15 cellular contexts compared by ENCODE assay signal in genomic region chr4:86946868-86947493, GRCh38. TPM values are rescaled to one million over a fixed set of nuclear protein-coding genes. Genes with fewer than 3 reads are reported as not detected.
DNase-seq lines count a peak whose midpoint lies in the region; ATAC-seq and TF ChIP-seq lines count a peak whose summit lies in the region.
"Had no signal": no experiment of that assay in that cellular context is flagged by ENCODE, and none has a peak within 500 bp of the region (broad histone marks: within the 10 kb centered on the region; RNA-seq: fewer than 3 reads in every experiment).

No MANE protein-coding gene starts in this region.

- H2AFZ ChIP-seq in OCI-LY1 (ENCODE audit: low read length), result no peak overlapping the region

- no peaks in the 10 kb centered on the region for H3K79me2 ChIP-seq in OCI-LY1 (ENCODE audit: insufficient read depth, low read length)

- no peaks in the 10 kb centered on the region for H3K9me2 ChIP-seq in OCI-LY1 (ENCODE audit: low read depth, low read length)

- H3K36me3 ChIP-seq in CD8-positive, alpha-beta T cell (ENCODE audit: insufficient read depth, low read length), result no peaks in the 10 kb centered on the region
- no peaks in the 10 kb centered on the region for H3K36me3 ChIP-seq in OCI-LY1 (ENCODE audit: insufficient read depth, low read length)
- H3K36me3 ChIP-seq in brain microvascular endothelial cell (replicated peaks), result no peaks in the 10 kb centered on the region
- H3K36me3 ChIP-seq: adrenal gland had no signal

- H3K4me3 ChIP-seq in CD8-positive, alpha-beta T cell (ENCODE audit: low read depth, low read length), result no peak overlapping the region
- H3K4me3 ChIP-seq in OCI-LY1 (ENCODE audit: low read depth, low read length, poor library complexity, severe bottlenecking) (no peak overlapping the region), brain microvascular endothelial cell (ENCODE audit: low read depth, low read length) (no peak overlapping the region)
- H3K4me3 ChIP-seq: adrenal gland had no signal

- no peak for ATAC-seq in CD8-positive, alpha-beta T cell
- ATAC-seq in GM18909 (IDR thresholded peaks at IDR 0.05; ENCODE audit: poor library complexity, unreplicated experiment) (peak; percentile 16), GM21526 (IDR thresholded peaks at IDR 0.05; ENCODE audit: low FRiP score, unreplicated experiment) (no peak)
- ATAC-seq: HCT116; left lobe of liver; stimulated activated memory B cell treated with anti-CD40 and anti-IgM and Interleukin-4, amounts not matched to agents 10 μg/mL and 1 μg/mL and 100 μg/mL, for 72 hours had no signal

- peaks cover 14% of the 10 kb centered on the region for H3K4me1 ChIP-seq in CD8-positive, alpha-beta T cell (ENCODE audit: insufficient read depth, low read length)
- H3K4me1 ChIP-seq in OCI-LY1 (ENCODE audit: insufficient read depth, low read length, severe bottlenecking), result peaks cover 59% of the 10 kb centered on the region

- no peaks in the 10 kb centered on the region for H4K20me1 ChIP-seq in OCI-LY1 (ENCODE audit: insufficient read depth, low read length)

- in situ Hi-C loops in brain microvascular endothelial cell (cut with HindIII; ENCODE audit: low pct_ligation_motif_present, low sequenced_read_pairs), result loop anchor here (25.0 kb wide), 1 partner anchor 165 kb away; no protein-coding TSS in a partner anchor

- CTCF ChIA-PET in CD8-positive, alpha-beta T cell (lab: Charles Lee), result interaction anchor here (1.3 kb wide), 1 partner anchor 12 kb away, joined by 4 read pairs; the partner anchor contains the start of gene AFF1

- H3K9me3 ChIP-seq in CD8-positive, alpha-beta T cell (ENCODE audit: low read length), result no peaks in the 10 kb centered on the region
- H3K9me3 ChIP-seq in OCI-LY1 (ENCODE audit: low read length), result no peaks in the 10 kb centered on the region
- H3K9me3 ChIP-seq: adrenal gland had no signal

- intact Hi-C loops in CD8-positive, alpha-beta T cell (cut with DNase I, micrococcal nuclease), result no loop called here

- no peak overlapping the region for H3K4me3 Mint-ChIP-seq in CD8-positive, alpha-beta T cell
- H3K4me3 Mint-ChIP-seq in immature natural killer cell (peak overlapping the region in 3 of 5 donors; percentile 2 to 23 (median 22)), chondrocyte (ENCODE audit: unreplicated experiment) (no peak overlapping the region)
- H3K4me3 Mint-ChIP-seq: stimulated activated memory B cell treated with anti-CD40 and anti-IgM and Interleukin-4, amounts not matched to agents 10 μg/mL and 1 μg/mL and 100 μg/mL, for 72 hours had no signal

- no peaks in the 10 kb centered on the region for H3K27me3 ChIP-seq in CD8-positive, alpha-beta T cell (ENCODE audit: insufficient read depth, low read length)
- H3K27me3 ChIP-seq in OCI-LY1 (ENCODE audit: insufficient read depth, low read length), result no peaks in the 10 kb centered on the region
- no peaks in the 10 kb centered on the region for H3K27me3 ChIP-seq in brain microvascular endothelial cell (replicated peaks)
- H3K27me3 ChIP-seq: adrenal gland had no signal

- no peaks in the 10 kb centered on the region for H3F3A ChIP-seq in OCI-LY1 (ENCODE audit: insufficient read depth, low read length)

- no peaks in the 10 kb centered on the region for H3K27me3 Mint-ChIP-seq in CD8-positive, alpha-beta T cell (ENCODE audit: low read depth)
- H3K27me3 Mint-ChIP-seq in immature natural killer cell (ENCODE audit: low read depth in 3 of 3) (no peaks in the 10 kb centered on the region), chondrocyte (ENCODE audit: low read depth) (no peaks in the 10 kb centered on the region)
- H3K27me3 Mint-ChIP-seq: stimulated activated memory B cell treated with anti-CD40 and anti-IgM and Interleukin-4, amounts not matched to agents 10 μg/mL and 1 μg/mL and 100 μg/mL, for 72 hours had no signal

- H3K4me1 Mint-ChIP-seq in CD8-positive, alpha-beta T cell (ENCODE audit: low read depth), result peaks cover 55% of the 10 kb centered on the region
- peaks cover 38 to 67% of the 10 kb centered on the region in 2 donors for H3K4me1 Mint-ChIP-seq in immature natural killer cell
- H3K4me1 Mint-ChIP-seq in chondrocyte (ENCODE audit: low read depth), result peaks cover 18% of the 10 kb centered on the region

- H3K27ac ChIP-seq in CD8-positive, alpha-beta T cell (ENCODE audit: low read depth, low read length), result no peak overlapping the region
- H3K27ac ChIP-seq in OCI-LY1 (ENCODE audit: low read depth, low read length, poor library complexity, severe bottlenecking) (peak overlapping the region; percentile 53), brain microvascular endothelial cell (no peak overlapping the region)
- H3K27ac ChIP-seq: adrenal gland had no signal

- POLR2A ChIA-PET in CD8-positive, alpha-beta T cell (lab: Charles Lee), result interaction anchor here (1.0 kb wide), 1 partner anchor 11 kb away, joined by 6 read pairs; no protein-coding TSS in a partner anchor

- DNase-seq in CD8-positive, alpha-beta T cell, result no peak
- no peak for DNase-seq in immature natural killer cell
- DNase-seq in brain microvascular endothelial cell, result no peak
- no peak for DNase-seq in chondrocyte (ENCODE audit: low spot score)
- no peak for DNase-seq in GM03348 (ENCODE audit: low spot score)
- DNase-seq: activated CD4-positive, CD25-positive, alpha-beta regulatory T cell treated with anti-CD3 and anti-CD28 coated beads, Interleukin-2, amount 50 U/mL, for 72 hours; adrenal gland; AML-193; head of caudate nucleus had no signal

- no peak overlapping the region for H3K9ac ChIP-seq in OCI-LY1 (ENCODE audit: low read length)

- H3K9me3 Mint-ChIP-seq in CD8-positive, alpha-beta T cell, result no peaks in the 10 kb centered on the region
- H3K9me3 Mint-ChIP-seq in immature natural killer cell, result no peaks in the 10 kb centered on the region
- no peaks in the 10 kb centered on the region for H3K9me3 Mint-ChIP-seq in chondrocyte (ENCODE audit: low read depth)
- H3K9me3 Mint-ChIP-seq: stimulated activated memory B cell treated with anti-CD40 and anti-IgM and Interleukin-4, amounts not matched to agents 10 μg/mL and 1 μg/mL and 100 μg/mL, for 72 hours had no signal

- H3K4me2 ChIP-seq in OCI-LY1 (ENCODE audit: low read length), result no peak overlapping the region; the same call in 1 of the 2 replicates

- peaks cover 20% of the 10 kb centered on the region for H3K36me3 Mint-ChIP-seq in CD8-positive, alpha-beta T cell
- peaks cover 5 to 16% (median 10%) of the 10 kb centered on the region in 3 donors for H3K36me3 Mint-ChIP-seq in immature natural killer cell
- H3K36me3 Mint-ChIP-seq in chondrocyte (ENCODE audit: low read depth), result no peaks in the 10 kb centered on the region

- no peak for TF ChIP-seq CTCF in CD8-positive, alpha-beta T cell (IDR thresholded peaks at IDR 0.05)
- no peak for TF ChIP-seq CTCF in OCI-LY1 (IDR thresholded peaks at IDR 0.05; ENCODE audit: low read length)
- no peak for TF ChIP-seq CTCF in brain microvascular endothelial cell (IDR thresholded peaks at IDR 0.05; ENCODE audit: low read depth, low read length, missing control alignments)
- TF ChIP-seq CTCF in chondrocyte (IDR thresholded peaks at IDR 0.05), result no peak

- H3K27ac Mint-ChIP-seq in CD8-positive, alpha-beta T cell, result peak overlapping the region; percentile 70
- peak overlapping the region in 5 of 6 donors; percentile 7 to 75 (median 35) for H3K27ac Mint-ChIP-seq in immature natural killer cell
- H3K27ac Mint-ChIP-seq in chondrocyte (ENCODE audit: unreplicated experiment), result no peak overlapping the region

RNA-seq across cellular contexts. Expression of gene AFF1, which starts 12.2 kb away (rescaled TPM):
- total RNA-seq in CD8-positive, alpha-beta T cell, result 10 to 100 TPM; 32.3 to 33.8 TPM
- polyA plus RNA-seq in immature natural killer cell, result 10 to 100 TPM; 10.1 to 35.3 (median 13.9) TPM
- 25.9 to 41.0 TPM (median 28.5 TPM) in 3 replicates for total RNA-seq in chondrocyte

RNA-seq across cellular contexts. Expression of gene C4orf36, which starts 54.8 kb away (rescaled TPM):
- total RNA-seq in CD8-positive, alpha-beta T cell, result not detected
- polyA plus RNA-seq in immature natural killer cell, result under 1 TPM in 1 of 3 donors, not detected in 2; 0.18 TPM
- 0.60 TPM in 1 of 3 replicates, not detected in the others for total RNA-seq in chondrocyte
- total RNA-seq: left lobe of liver had no signal

Comparison
In these comparisons a context has a peak if more than half of its experiments do, and no peak if none do; other contexts are left out.
1. H3K4me3 Mint-ChIP-seq: peak in immature natural killer cell (3 of 5); none in CD8-positive, alpha-beta T cell (single experiment) and chondrocyte (single experiment).